Comparison of ENCODE assay signal across 22 cellular contexts in the genomic region with DNA sequence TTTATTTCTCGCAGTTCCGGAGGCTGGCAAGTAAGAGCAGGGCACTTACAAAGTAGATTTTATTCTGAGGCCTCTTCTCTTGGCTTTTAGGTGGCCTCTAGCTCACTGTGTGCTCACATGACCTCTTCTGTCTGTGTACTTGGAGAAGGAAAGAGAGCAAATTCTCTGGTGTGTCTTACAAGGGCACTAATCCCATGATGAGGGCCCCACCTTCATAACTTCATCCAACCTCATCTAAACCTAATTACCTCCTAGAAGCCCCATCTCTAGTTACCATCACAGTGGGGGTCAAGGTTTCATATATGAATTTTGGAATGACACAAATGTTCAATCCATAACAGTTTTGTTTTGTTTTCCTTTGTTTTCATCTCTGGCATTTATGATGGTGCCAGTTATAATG.
"Had no signal": no experiment of that assay in that cellular context is flagged by ENCODE, and none has a peak within 500 bp of the region (broad histone marks: within the 10 kb centered on the region; RNA-seq: fewer than 3 reads in every experiment).

No MANE protein-coding gene starts in this region.

- H3K27ac ChIP-seq: gastroesophageal sphincter, SK-N-MC, stomach, tibial artery had no signal

- DNase-seq: activated CD4-positive, alpha-beta T cell treated with anti-CD3 and anti-CD28 coated beads for 1 hour; activated CD4-positive, alpha-beta T cell treated with anti-CD3 and anti-CD28 coated beads, Interleukin-2, amount 50 U/mL, for 1 hour; activated CD8-positive, alpha-beta memory T cell treated with anti-CD3 and anti-CD28 coated beads, Interleukin-2, amount 10 ng/mL, durations not matched to agents 7 days and 5 days; activated CD8-positive, alpha-beta T cell treated with anti-CD3 and anti-CD28 coated beads for 36 hours; activated naive CD4-positive, alpha-beta T cell treated with anti-CD3 and anti-CD28 coated beads for 36 hours; activated naive CD8-positive, alpha-beta T cell treated with anti-CD3 and anti-CD28 coated beads for 36 hours; activated T-cell treated with anti-CD3 and anti-CD28 coated beads, Interleukin-2, amount 50 U/mL, for 48 hours; cortex of kidney; effector memory CD8-positive, alpha-beta T cell; erythroblast; hippocampal formation; left colon; stimulated activated CD4-positive, alpha-beta T cell treated with anti-CD3 and anti-CD28 coated beads, Interleukin-15, amount 100 ng/mL, for 24 hours; stimulated activated CD4-positive, alpha-beta T cell treated with anti-CD3 and anti-CD28 coated beads, Interleukin-2, amount 100 ng/mL, for 24 hours; stimulated activated naive B cell treated with anti-CD40 and anti-IgM and Interleukin-4, amounts not matched to agents 10 μg/mL and 1 μg/mL and 100 μg/mL, for 72 hours; stomach; tibial artery had no signal

- H3K36me3 ChIP-seq: ascending aorta, gastroesophageal sphincter, stomach, tibial artery had no signal

- FAIRE-seq: keratinocyte, TTC549 had no signal

- ATAC-seq: activated CD8-positive, alpha-beta memory T cell treated with anti-CD3 and anti-CD28 coated beads, Interleukin-2, amount 10 ng/mL, durations not matched to agents 7 days and 5 days; activated CD8-positive, alpha-beta T cell treated with anti-CD3 and anti-CD28 coated beads for 36 hours; effector memory CD8-positive, alpha-beta T cell; gastroesophageal sphincter; stimulated activated naive B cell treated with anti-CD40 and anti-IgM and Interleukin-4, amounts not matched to agents 10 μg/mL and 1 μg/mL and 100 μg/mL, for 72 hours had no signal

- H3K27me3 ChIP-seq: ascending aorta, gastroesophageal sphincter, stomach, tibial artery had no signal

- H3K9me3 ChIP-seq: gastroesophageal sphincter, tibial artery had no signal

- H3K4me3 ChIP-seq: ascending aorta, gastroesophageal sphincter, SK-N-MC, stomach, tibial artery had no signal
